Comparison of ENCODE assay signal across 8 cellular contexts in genomic region chr9:34547960-34548603, GRCh38. TPM values are rescaled to one million over a fixed set of nuclear protein-coding genes. Genes with fewer than 3 reads are reported as not detected.
DNase-seq lines count a peak whose midpoint lies in the region; ATAC-seq and TF ChIP-seq lines count a peak whose summit lies in the region.

No MANE protein-coding gene starts in this region.

- POLR2A ChIA-PET in naive thymus-derived CD4-positive, alpha-beta T cell (lab: Charles Lee), result no interaction called here

- H3K27me3 Mint-ChIP-seq in naive thymus-derived CD4-positive, alpha-beta T cell, result peaks cover 7 to 30% (median 12%) of the 10 kb centered on the region in 5 donors

- no peaks in the 10 kb centered on the region for H3K36me3 ChIP-seq in naive thymus-derived CD4-positive, alpha-beta T cell (ENCODE audit: control insufficient read depth in 2 of 3, insufficient read depth in 3 of 3, low read length in 3 of 3)

- H3K4me3 ChIP-seq in fibroblast of mammary gland (ENCODE audit: control insufficient read depth, low read depth, low read length), result no peak overlapping the region
- no peak overlapping the region for H3K4me3 ChIP-seq in naive thymus-derived CD4-positive, alpha-beta T cell (ENCODE audit: low read length)

- TF ChIP-seq CTCF in fibroblast of mammary gland (conservative IDR thresholded peaks at IDR 0.05; ENCODE audit: control insufficient read depth, insufficient read depth, low read depth, low read length), result peak; percentile 58

- no peak overlapping the region for H3K4me3 Mint-ChIP-seq in naive thymus-derived CD4-positive, alpha-beta T cell

- peak; percentile 71 for DNase-seq in activated effector memory CD4-positive, alpha-beta T cell treated with anti-CD3 and anti-CD28 coated beads, Interleukin-2, amount 50 U/mL, for 16 hours
- no peak for DNase-seq in activated effector memory CD4-positive, alpha-beta T cell treated with Interleukin-2 at 50 U/mL for 16 hours
- DNase-seq in NCI-H2171 treated with DMSO at 0.1 percent for 48 hours (lab: John Stamatoyannopoulos, UW) (peak; percentile 34), fibroblast of mammary gland (ENCODE audit: low read depth) (peak; percentile 47)
- peak; percentile 28 for DNase-seq in activated CD8-positive, alpha-beta memory T cell treated with anti-CD3 and anti-CD28 coated beads, Interleukin-2, amount 50 U/mL, for 4 hours
- DNase-seq in naive thymus-derived CD4-positive, alpha-beta T cell, result peak in 1 of 9 donors; percentile 38

- CTCF ChIA-PET in naive thymus-derived CD4-positive, alpha-beta T cell (lab: Charles Lee), result interaction anchor here (0.6 to 1.4 kb wide), 3 partner anchors 11 to 86 kb away, joined by 3 read pairs; no protein-coding TSS in a partner anchor

- no peaks in the 10 kb centered on the region for H3K27me3 ChIP-seq in naive thymus-derived CD4-positive, alpha-beta T cell (ENCODE audit: control insufficient read depth in 2 of 2, insufficient read depth in 2 of 2, low read length in 2 of 2)

- peak; percentile 48 for ATAC-seq in naive thymus-derived CD4-positive, alpha-beta T cell
- no peak for ATAC-seq in GM21381 (IDR thresholded peaks at IDR 0.05; ENCODE audit: unreplicated experiment)
- ATAC-seq in GM21723 (IDR thresholded peaks at IDR 0.05; ENCODE audit: unreplicated experiment), result no peak

- peaks cover 0 to 3% (median 0%) of the 10 kb centered on the region in 11 donors for H3K9me3 Mint-ChIP-seq in naive thymus-derived CD4-positive, alpha-beta T cell

- H3K27ac Mint-ChIP-seq in naive thymus-derived CD4-positive, alpha-beta T cell, result no peak overlapping the region

- H3K4me1 ChIP-seq in naive thymus-derived CD4-positive, alpha-beta T cell (ENCODE audit: control insufficient read depth in 2 of 2, insufficient read depth in 2 of 2, low read length in 2 of 2), result no peaks in the 10 kb centered on the region

- intact Hi-C loops in naive thymus-derived CD4-positive, alpha-beta T cell (cut with micrococcal nuclease), result loop anchor here (1.0 kb wide), 4 partner anchors 43 to 111 kb away; no protein-coding TSS in a partner anchor

- H3K9me3 ChIP-seq in naive thymus-derived CD4-positive, alpha-beta T cell (ENCODE audit: control insufficient read depth in 2 of 3, low read length in 3 of 3), result no peaks in the 10 kb centered on the region

- no peaks in the 10 kb centered on the region for H3K36me3 Mint-ChIP-seq in naive thymus-derived CD4-positive, alpha-beta T cell

- H3K27ac ChIP-seq in naive thymus-derived CD4-positive, alpha-beta T cell (ENCODE audit: low read depth, low read length), result no peak overlapping the region

- peaks cover 0 to 10% (median 0%) of the 10 kb centered on the region in 7 donors for H3K4me1 Mint-ChIP-seq in naive thymus-derived CD4-positive, alpha-beta T cell

RNA-seq across cellular contexts. Expression of gene ENHO, which starts 25.3 kb away (rescaled TPM):
- total RNA-seq in naive thymus-derived CD4-positive, alpha-beta T cell, result 1 to 10 TPM in 1 of 5 experiments, under 1 TPM in 1, not detected in 3; 0.56 to 1.9 TPM
- polyA plus RNA-seq in naive thymus-derived CD4-positive, alpha-beta T cell, result under 1 TPM in 1 of 2 donors, not detected in 1; 0.21 TPM

RNA-seq across cellular contexts. Expression of gene CNTFR, which starts 41.4 kb away (rescaled TPM):
- not detected for total RNA-seq in naive thymus-derived CD4-positive, alpha-beta T cell
- not detected for polyA plus RNA-seq in naive thymus-derived CD4-positive, alpha-beta T cell
